ENCODE assay signal across 10 cellular contexts in the genomic region with DNA sequence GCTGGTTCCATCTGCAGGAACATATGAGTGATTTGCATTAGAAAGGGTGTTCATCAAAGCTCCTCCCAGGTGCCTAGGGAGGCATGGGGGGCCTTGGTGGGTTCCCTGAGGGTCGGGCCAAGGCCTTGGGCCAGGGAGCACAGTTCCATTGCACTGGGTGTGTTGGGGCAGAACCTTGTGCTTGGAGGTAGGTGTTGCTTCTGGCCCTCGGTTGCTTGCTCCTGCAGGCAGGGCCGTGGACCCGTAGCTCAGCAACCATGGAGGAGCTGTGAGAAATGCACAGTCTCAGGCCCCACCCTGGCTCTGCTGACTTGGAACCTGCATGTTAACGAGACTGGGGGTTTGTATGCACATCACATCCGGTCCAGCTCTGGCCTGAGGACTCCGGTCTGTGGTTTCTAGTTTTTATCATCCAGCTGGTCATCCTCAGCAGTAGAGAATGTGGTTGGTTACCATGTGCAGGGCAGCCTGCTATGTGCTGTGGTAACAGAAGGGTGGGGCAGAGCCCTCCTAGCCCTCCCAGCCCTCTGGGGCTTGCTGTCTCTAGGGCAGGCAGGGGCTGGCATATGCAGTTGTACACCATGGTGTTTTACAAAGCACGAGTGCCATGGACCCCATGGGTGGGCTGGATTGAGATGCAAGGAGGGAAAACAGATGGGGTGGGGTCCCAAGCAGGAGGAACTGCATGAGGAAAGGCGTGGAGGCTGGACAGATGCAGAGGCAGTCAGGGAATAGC.
A peak's percentile ranks its signal among the peaks of the same experiment; 100 is the strongest.
DNase-seq lines count a peak whose midpoint lies in the region; TF ChIP-seq lines count a peak whose summit lies in the region.
"Had no signal": no experiment of that assay in that cellular context is flagged by ENCODE, and none has a peak within 500 bp of the region (broad histone marks: within the 10 kb centered on the region; RNA-seq: fewer than 3 reads in every experiment).

No MANE protein-coding gene starts in this region.

- H3K27me3 Mint-ChIP-seq in CD8-positive, alpha-beta memory T cell = peaks cover 0 to 3% of the 10 kb centered on the region in 2 donors

- H2AK5ac ChIP-seq in mesenchymal stem cell (ENCODE audit: low read length, severe bottlenecking) = no peak overlapping the region

- H3K9ac ChIP-seq in Loucy (ENCODE audit: low read depth, low read length, poor library complexity, severe bottlenecking) (peak overlapping the region; percentile 100), adipocyte (ENCODE audit: low read length) (no peak overlapping the region), mesenchymal stem cell (ENCODE audit: low read length) (no peak overlapping the region)

- H4K8ac ChIP-seq in mesenchymal stem cell (ENCODE audit: low read length) = peak overlapping the region; percentile 73

- H3K27ac Mint-ChIP-seq in CD8-positive, alpha-beta memory T cell = peak overlapping the region in 5 of 8 donors; percentile 38 to 94 (median 75)
- H3K27ac Mint-ChIP-seq: T-helper 1 cell treated with Interleukin-12 subunit alpha and Interleukin-12 subunit beta and Interleukin-4 antibody, amounts not matched to agents 30 μg/mL and 1 μg/mL, for 36 hours had no signal

- no peaks in the 10 kb centered on the region for H3K36me3 ChIP-seq in CD8-positive, alpha-beta memory T cell (ENCODE audit: insufficient read depth, low read length)
- H3K36me3 ChIP-seq in Loucy (ENCODE audit: insufficient read depth, low read length) (peaks cover 6% of the 10 kb centered on the region; the same call in 1 of the 2 replicates), adipocyte (ENCODE audit: control insufficient read depth, insufficient read depth, low read length, severe bottlenecking) (no peaks in the 10 kb centered on the region), mesenchymal stem cell (ENCODE audit: control insufficient read depth in 1 of 2, insufficient read depth in 2 of 2, low read depth in 1 of 2, low read length in 2 of 2) (no peaks in the 10 kb centered on the region), left ventricle myocardium inferior (no peaks in the 10 kb centered on the region)
- H3K36me3 ChIP-seq: pancreas had no signal

- H3K4me3 ChIP-seq in CD8-positive, alpha-beta memory T cell (ENCODE audit: low read length) = no peak overlapping the region
- H3K4me3 ChIP-seq in Loucy (ENCODE audit: low read length, poor library complexity, severe bottlenecking) (peak overlapping the region; percentile 97), adipocyte (ENCODE audit: low read length) (no peak overlapping the region), mesenchymal stem cell (ENCODE audit: insufficient read depth in 1 of 2, low read depth in 1 of 2, low read length in 2 of 2) (no peak overlapping the region), left ventricle myocardium inferior (no peak overlapping the region)
- H3K4me3 ChIP-seq: pancreas had no signal

- H2BK120ac ChIP-seq in mesenchymal stem cell (ENCODE audit: low read depth, low read length) = peak overlapping the region; percentile 80

- H3K9me2 ChIP-seq in Loucy (replicated peaks; ENCODE audit: low read depth, low read length) = no peaks in the 10 kb centered on the region

- peak overlapping the region; percentile 88 to 97 for H2BK12ac ChIP-seq in mesenchymal stem cell (ENCODE audit: low read length in 2 of 2)

- peaks cover 30% of the 10 kb centered on the region for H3F3A ChIP-seq in Loucy (ENCODE audit: low read depth)

- H3K4me1 Mint-ChIP-seq in CD8-positive, alpha-beta memory T cell = peaks cover 46 to 83% (median 54%) of the 10 kb centered on the region in 3 donors

- peak overlapping the region; percentile 94 for H3K4me2 ChIP-seq in Loucy (ENCODE audit: low read depth, low read length, poor library complexity, severe bottlenecking)
- no peak overlapping the region for H3K4me2 ChIP-seq in mesenchymal stem cell (ENCODE audit: low read length, poor library complexity, severe bottlenecking)

- TF ChIP-seq CTCF in Loucy (conservative IDR thresholded peaks at IDR 0.05; ENCODE audit: low read length) (no peak), left ventricle myocardium inferior (IDR thresholded peaks at IDR 0.05; ENCODE audit: borderline replicate concordance) (no peak)

- peak overlapping the region; percentile 94 for H4K91ac ChIP-seq in mesenchymal stem cell (ENCODE audit: low read length)

- H2AFZ ChIP-seq in Loucy (ENCODE audit: low read length) = no peak overlapping the region
- H2AFZ ChIP-seq in mesenchymal stem cell (ENCODE audit: low read depth, low read length) = no peak overlapping the region

- peaks cover 36% of the 10 kb centered on the region for H3K4me1 ChIP-seq in CD8-positive, alpha-beta memory T cell (ENCODE audit: insufficient read depth, low read length)
- peaks cover 72% of the 10 kb centered on the region for H3K4me1 ChIP-seq in Loucy (ENCODE audit: insufficient read depth, low read length, poor library complexity, severe bottlenecking)
- no peaks in the 10 kb centered on the region for H3K4me1 ChIP-seq in adipocyte (ENCODE audit: control insufficient read depth, insufficient read depth, low read length)
- H3K4me1 ChIP-seq in mesenchymal stem cell (ENCODE audit: control insufficient read depth, insufficient read depth, low read depth, low read length) = peaks cover 12% of the 10 kb centered on the region
- no peaks in the 10 kb centered on the region for H3K4me1 ChIP-seq in left ventricle myocardium inferior
- H3K4me1 ChIP-seq: pancreas had no signal

- H3K79me1 ChIP-seq in mesenchymal stem cell (replicated peaks; ENCODE audit: low read length, poor library complexity, severe bottlenecking) = peaks cover 2% of the 10 kb centered on the region

- peak overlapping the region; percentile 49 for H3K27ac ChIP-seq in CD8-positive, alpha-beta memory T cell (ENCODE audit: low read depth, low read length)
- H3K27ac ChIP-seq in mesenchymal stem cell (ENCODE audit: low read length, poor library complexity, severe bottlenecking) = no peak overlapping the region
- H3K27ac ChIP-seq in left ventricle myocardium inferior (replicated peaks) = no peak overlapping the region
- H3K27ac ChIP-seq: pancreas had no signal

- 59% methylated on average over 9 of the region's 9 CpGs for WGBS in mesenchymal stem cell

- peak overlapping the region; percentile 75 to 92 for H3K4ac ChIP-seq in mesenchymal stem cell (ENCODE audit: low read depth in 1 of 2, low read length in 2 of 2)

- H3K4me3 Mint-ChIP-seq in CD8-positive, alpha-beta memory T cell = peak overlapping the region in 6 of 7 donors; percentile 62 to 83 (median 76)
- H3K4me3 Mint-ChIP-seq: T-helper 1 cell treated with Interleukin-12 subunit alpha and Interleukin-12 subunit beta and Interleukin-4 antibody, amounts not matched to agents 30 μg/mL and 1 μg/mL, for 36 hours had no signal

- H3K9me3 Mint-ChIP-seq in CD8-positive, alpha-beta memory T cell = no peaks in the 10 kb centered on the region
- H3K9me3 Mint-ChIP-seq: T-helper 1 cell treated with Interleukin-12 subunit alpha and Interleukin-12 subunit beta and Interleukin-4 antibody, amounts not matched to agents 30 μg/mL and 1 μg/mL, for 36 hours had no signal

- no peak overlapping the region for H2BK5ac ChIP-seq in mesenchymal stem cell (ENCODE audit: low read depth, low read length, poor library complexity, severe bottlenecking)

- H3K18ac ChIP-seq in mesenchymal stem cell (ENCODE audit: low read depth in 1 of 2, low read length in 2 of 2) = peak overlapping the region; percentile 84 to 90

- POLR2A ChIA-PET in CD8-positive, alpha-beta memory T cell (lab: Charles Lee) = no interaction called here

- H3K79me2 ChIP-seq in Loucy (ENCODE audit: insufficient read depth, low read length) = peaks cover 80% of the 10 kb centered on the region

- H2BK15ac ChIP-seq in mesenchymal stem cell (ENCODE audit: low read depth, poor library complexity, severe bottlenecking) = no peak overlapping the region

- DNase-seq in CD8-positive, alpha-beta memory T cell = no peak
- peak; percentile 20 for DNase-seq in adipocyte (ENCODE audit: low read depth)
- peak; percentile 92 for DNase-seq in mesenchymal stem cell
- DNase-seq in LoVo (ENCODE audit: low spot score) = no peak
- no peak for DNase-seq in activated effector memory CD4-positive, alpha-beta T cell treated with Interleukin-2 at 50 U/mL for 16 hours
- DNase-seq in left ventricle myocardium inferior = no peak
- no peak for DNase-seq in NCI-H446 (lab: John Stamatoyannopoulos, UW)

- CTCF ChIA-PET in CD8-positive, alpha-beta memory T cell (lab: Charles Lee) = interaction anchor here (0.8 to 4.4 kb wide), 5 partner anchors 10 to 20 kb away, joined by 3 to 31 read pairs (median 7); no protein-coding TSS in a partner anchor

- H4K20me1 ChIP-seq in Loucy (ENCODE audit: insufficient read depth, low read length, poor library complexity, severe bottlenecking) = no peaks in the 10 kb centered on the region

- no peaks in the 10 kb centered on the region for H3K27me3 ChIP-seq in CD8-positive, alpha-beta memory T cell (ENCODE audit: insufficient read depth, low read length, poor library complexity, severe bottlenecking)
- no peaks in the 10 kb centered on the region for H3K27me3 ChIP-seq in Loucy (ENCODE audit: insufficient read depth, low read length, poor library complexity, severe bottlenecking)
- peaks cover 5% of the 10 kb centered on the region for H3K27me3 ChIP-seq in adipocyte (replicated peaks; ENCODE audit: control insufficient read depth, insufficient read depth, low read length)
- H3K27me3 ChIP-seq in mesenchymal stem cell (ENCODE audit: control insufficient read depth in 1 of 2, insufficient read depth in 1 of 2, low read length in 2 of 2) = peaks cover 8 to 10% of the 10 kb centered on the region in 2 experiments
- peaks cover 58% of the 10 kb centered on the region for H3K27me3 ChIP-seq in left ventricle myocardium inferior (ENCODE audit: low read depth)
- H3K27me3 ChIP-seq: pancreas had no signal

- intact Hi-C loops in left ventricle myocardium inferior (cut with micrococcal nuclease) = no loop called here

- H3K14ac ChIP-seq in mesenchymal stem cell (ENCODE audit: low read length in 2 of 2) = peak overlapping the region in 1 of 2 experiments; percentile 80

- H3K9me3 ChIP-seq in CD8-positive, alpha-beta memory T cell (ENCODE audit: low read length) = no peaks in the 10 kb centered on the region
- H3K9me3 ChIP-seq in Loucy (ENCODE audit: insufficient read depth, low read depth, low read length) (no peaks in the 10 kb centered on the region), adipocyte (ENCODE audit: control insufficient read depth, low read length) (no peaks in the 10 kb centered on the region), mesenchymal stem cell (ENCODE audit: control insufficient read depth, low read length) (no peaks in the 10 kb centered on the region), left ventricle myocardium inferior (replicated peaks) (no peaks in the 10 kb centered on the region)
- H3K9me3 ChIP-seq: pancreas had no signal

- peak overlapping the region in 1 of 2 experiments; percentile 20 for H3K23ac ChIP-seq in mesenchymal stem cell (ENCODE audit: low read length in 2 of 2)

- H3K36me3 Mint-ChIP-seq in CD8-positive, alpha-beta memory T cell = peaks cover 0 to 4% (median 2%) of the 10 kb centered on the region in 3 donors

Comparison
In these comparisons a context has a peak if more than half of its experiments do, and no peak if none do; other contexts are left out.
1. DNase-seq: peak in adipocyte (single experiment) and mesenchymal stem cell (single experiment); none in CD8-positive, alpha-beta memory T cell (0 of 5), LoVo (single experiment), activated effector memory CD4-positive, alpha-beta T cell treated with Interleukin-2 at 50 U/mL for 16 hours (single experiment), left ventricle myocardium inferior (single experiment) and NCI-H446 (0 of 2).